ENCODE assay signal across 35 cellular contexts in the genomic region with DNA sequence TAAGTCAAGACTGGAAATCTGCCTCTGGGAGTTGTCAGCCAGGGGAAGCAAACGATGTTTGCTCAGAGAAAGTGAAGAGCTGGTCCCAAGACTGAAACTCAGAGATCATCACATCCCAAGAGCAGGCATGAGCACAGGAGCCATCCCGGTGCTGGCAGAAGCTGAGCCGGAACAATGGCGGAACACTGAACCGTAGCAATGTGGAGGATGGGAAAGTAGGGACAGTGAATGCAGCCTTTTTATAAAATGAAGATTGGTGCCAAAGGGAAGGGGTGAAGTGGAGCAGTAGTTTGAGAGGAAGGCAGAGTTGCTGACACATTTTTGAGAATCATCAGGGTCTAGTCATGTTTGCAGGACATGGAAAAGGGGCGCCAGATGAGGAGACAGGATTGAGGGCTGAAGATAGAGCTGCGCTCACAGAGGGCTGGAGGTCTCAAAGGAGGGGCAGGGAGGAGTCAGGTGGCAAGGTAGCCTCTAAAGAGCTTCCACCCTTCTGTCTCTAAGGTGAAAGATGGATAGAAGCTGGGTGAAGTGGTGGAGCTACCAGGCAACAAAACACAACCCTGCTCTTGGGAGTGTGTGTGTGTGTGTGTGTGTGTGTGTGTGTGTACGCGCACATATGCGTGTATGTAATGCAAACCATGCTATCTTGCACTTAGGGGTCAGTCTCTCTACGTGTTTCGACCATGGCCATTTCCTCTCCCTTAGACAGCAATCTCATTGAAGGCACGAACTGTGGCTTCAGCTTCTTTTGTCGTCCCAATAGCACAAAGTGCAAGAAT.
"Had no signal": no experiment of that assay in that cellular context is flagged by ENCODE, and none has a peak within 500 bp of the region (broad histone marks: within the 10 kb centered on the region; RNA-seq: fewer than 3 reads in every experiment).

No MANE protein-coding gene starts in this region.

- ATAC-seq: activated CD8-positive, alpha-beta memory T cell treated with anti-CD3 and anti-CD28 coated beads, Interleukin-2, amount 10 ng/mL, durations not matched to agents 7 days and 5 days; activated CD8-positive, alpha-beta T cell treated with anti-CD3 and anti-CD28 coated beads, Interleukin-2, amount 10 ng/mL, durations not matched to agents 7 days and 5 days; activated naive CD4-positive, alpha-beta T cell treated with anti-CD3 and anti-CD28 coated beads, Interleukin-2, amount 50 U/mL, for 72 hours; gastroesophageal sphincter; left colon; naive thymus-derived CD8-positive, alpha-beta T cell; stimulated activated naive B cell treated with anti-CD40 and anti-IgM and Interleukin-4, amounts not matched to agents 10 μg/mL and 1 μg/mL and 100 μg/mL, for 72 hours; upper lobe of right lung had no signal

- H3K36me3 Mint-ChIP-seq: brain; memory B cell; naive thymus-derived CD8-positive, alpha-beta T cell; stimulated activated naive B cell treated with anti-CD40 and anti-IgM and Interleukin-4, amounts not matched to agents 10 μg/mL and 1 μg/mL and 100 μg/mL, for 72 hours had no signal

- H3K9me3 Mint-ChIP-seq: naive thymus-derived CD8-positive, alpha-beta T cell; stimulated activated naive B cell treated with anti-CD40 and anti-IgM and Interleukin-4, amounts not matched to agents 10 μg/mL and 1 μg/mL and 100 μg/mL, for 72 hours had no signal

- H3K4me3 Mint-ChIP-seq: activated CD4-positive, alpha-beta T cell treated with anti-CD3 and anti-CD28 coated beads, Interleukin-2, amount 10 ng/mL, durations not matched to agents 24 days and 14 days; activated CD8-positive, alpha-beta memory T cell treated with anti-CD3 and anti-CD28 coated beads, Interleukin-2, amount 10 ng/mL, durations not matched to agents 7 days and 5 days; activated CD8-positive, alpha-beta T cell treated with anti-CD3 and anti-CD28 coated beads, Interleukin-2, amount 10 ng/mL, durations not matched to agents 7 days and 5 days; brain; memory B cell; naive thymus-derived CD8-positive, alpha-beta T cell; stimulated activated naive B cell treated with anti-CD40 and anti-IgM and Interleukin-4, amounts not matched to agents 10 μg/mL and 1 μg/mL and 100 μg/mL, for 72 hours; T-helper 1 cell treated with Interleukin-12 subunit alpha and Interleukin-12 subunit beta and Interleukin-4 antibody, amounts not matched to agents 30 μg/mL and 1 μg/mL, for 36 hours had no signal

- H3K9me3 ChIP-seq: ascending aorta, gastroesophageal sphincter, ovary, stomach, tibial artery, upper lobe of right lung had no signal

- H3K36me3 ChIP-seq: ascending aorta, cardiac muscle cell, gastroesophageal sphincter, ovary, stomach, tibial artery, upper lobe of right lung had no signal

- H3K27me3 Mint-ChIP-seq: naive thymus-derived CD8-positive, alpha-beta T cell had no signal

- H3K4me3 ChIP-seq: ascending aorta, cardiac muscle cell, coronary artery, gastroesophageal sphincter, ovary, smooth muscle cell, stomach, tibial artery, upper lobe of right lung had no signal

- H3K27me3 ChIP-seq: ascending aorta, cardiac muscle cell, gastroesophageal sphincter, ovary, stomach, tibial artery, upper lobe of right lung had no signal

- H3K27ac Mint-ChIP-seq: activated CD4-positive, alpha-beta T cell treated with anti-CD3 and anti-CD28 coated beads, Interleukin-2, amount 10 ng/mL, durations not matched to agents 24 days and 14 days; activated CD8-positive, alpha-beta memory T cell treated with anti-CD3 and anti-CD28 coated beads, Interleukin-2, amount 10 ng/mL, durations not matched to agents 7 days and 5 days; activated CD8-positive, alpha-beta T cell treated with anti-CD3 and anti-CD28 coated beads, Interleukin-2, amount 10 ng/mL, durations not matched to agents 7 days and 5 days; memory B cell; progenitor cell of endocrine pancreas; stimulated activated naive B cell treated with anti-CD40 and anti-IgM and Interleukin-4, amounts not matched to agents 10 μg/mL and 1 μg/mL and 100 μg/mL, for 72 hours; T-helper 1 cell treated with Interleukin-12 subunit alpha and Interleukin-12 subunit beta and Interleukin-4 antibody, amounts not matched to agents 30 μg/mL and 1 μg/mL, for 36 hours had no signal

- FAIRE-seq: endothelial cell of umbilical vein, keratinocyte, TTC549 had no signal

- H3K4me2 ChIP-seq: smooth muscle cell had no signal

- DNase-seq: activated CD4-positive, alpha-beta T cell treated with anti-CD3 and anti-CD28 coated beads, Interleukin-2, amount 10 ng/mL, durations not matched to agents 24 days and 14 days; activated CD4-positive, CD25-positive, alpha-beta regulatory T cell treated with anti-CD3 and anti-CD28 coated beads, Interleukin-2, amount 50 U/mL, for 72 hours; activated CD8-positive, alpha-beta memory T cell treated with anti-CD3 and anti-CD28 coated beads, Interleukin-2, amount 10 ng/mL, durations not matched to agents 7 days and 5 days; activated CD8-positive, alpha-beta T cell treated with anti-CD3 and anti-CD28 coated beads, Interleukin-2, amount 10 ng/mL, durations not matched to agents 7 days and 5 days; activated naive CD4-positive, alpha-beta T cell; activated T-cell treated with anti-CD3 and anti-CD28 coated beads, Interleukin-2, amount 50 U/mL, for 48 hours; cerebellar nuclear complex; hippocampal formation; naive thymus-derived CD8-positive, alpha-beta T cell; ovary; retina; stimulated activated CD4-positive, alpha-beta T cell treated with anti-CD3 and anti-CD28 coated beads, Interleukin-1b, Interleukin-23, amount 100 ng/mL, for 48 hours; stimulated activated CD4-positive, alpha-beta T cell treated with anti-CD3 and anti-CD28 coated beads, Interleukin-4, amount 100 ng/mL, for 4 hours; stimulated activated CD8-positive, alpha-beta memory T cell treated with anti-CD3 and anti-CD28 coated beads, Interleukin-4, amount 100 ng/mL, for 48 hours; stimulated activated naive B cell treated with anti-CD40 and anti-IgM and Interleukin-4, amounts not matched to agents 10 μg/mL and 1 μg/mL and 100 μg/mL, for 72 hours; stomach; SW 1271; T-helper 9 cell; tibial artery; upper lobe of right lung had no signal

- H3K27ac ChIP-seq: ascending aorta, cardiac muscle cell, coronary artery, ovary, stomach, tibial artery, upper lobe of right lung, VCaP had no signal
